ENCODE assay signal across 1 cellular context in the genomic region with DNA sequence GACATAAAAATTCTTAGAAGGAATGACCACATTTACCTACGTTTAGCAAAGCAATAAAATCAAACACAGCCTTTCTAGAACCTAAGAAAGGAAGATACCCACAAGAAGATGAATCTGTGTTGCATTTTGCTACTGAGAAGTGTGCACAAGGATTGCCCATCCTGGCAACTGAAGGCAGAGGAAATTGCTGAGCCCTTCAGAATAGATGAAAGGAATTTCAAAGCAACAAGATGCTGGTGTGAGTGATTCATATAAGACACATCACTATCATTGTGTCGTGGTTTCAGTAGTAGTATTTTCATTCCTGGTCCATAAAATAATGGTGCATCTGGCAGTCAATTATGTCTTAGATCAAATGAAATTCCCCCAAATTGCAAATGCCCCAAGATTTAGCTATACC.
TF ChIP-seq lines count a peak whose summit lies in the region.

No MANE protein-coding gene starts in this region.

TF ChIP-seq in WTC11, 78 proteins besides CTCF, POLR2A, EP300 and RAD21 (continued from another document):
- TF ChIP-seq, protein P1, sequence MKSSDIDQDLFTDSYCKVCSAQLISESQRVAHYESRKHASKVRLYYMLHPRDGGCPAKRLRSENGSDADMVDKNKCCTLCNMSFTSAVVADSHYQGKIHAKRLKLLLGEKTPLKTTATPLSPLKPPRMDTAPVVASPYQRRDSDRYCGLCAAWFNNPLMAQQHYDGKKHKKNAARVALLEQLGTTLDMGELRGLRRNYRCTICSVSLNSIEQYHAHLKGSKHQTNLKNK (CRISPR knock-in tag; IDR thresholded peaks at IDR 0.05) = no peak
- TF ChIP-seq, protein P2, sequence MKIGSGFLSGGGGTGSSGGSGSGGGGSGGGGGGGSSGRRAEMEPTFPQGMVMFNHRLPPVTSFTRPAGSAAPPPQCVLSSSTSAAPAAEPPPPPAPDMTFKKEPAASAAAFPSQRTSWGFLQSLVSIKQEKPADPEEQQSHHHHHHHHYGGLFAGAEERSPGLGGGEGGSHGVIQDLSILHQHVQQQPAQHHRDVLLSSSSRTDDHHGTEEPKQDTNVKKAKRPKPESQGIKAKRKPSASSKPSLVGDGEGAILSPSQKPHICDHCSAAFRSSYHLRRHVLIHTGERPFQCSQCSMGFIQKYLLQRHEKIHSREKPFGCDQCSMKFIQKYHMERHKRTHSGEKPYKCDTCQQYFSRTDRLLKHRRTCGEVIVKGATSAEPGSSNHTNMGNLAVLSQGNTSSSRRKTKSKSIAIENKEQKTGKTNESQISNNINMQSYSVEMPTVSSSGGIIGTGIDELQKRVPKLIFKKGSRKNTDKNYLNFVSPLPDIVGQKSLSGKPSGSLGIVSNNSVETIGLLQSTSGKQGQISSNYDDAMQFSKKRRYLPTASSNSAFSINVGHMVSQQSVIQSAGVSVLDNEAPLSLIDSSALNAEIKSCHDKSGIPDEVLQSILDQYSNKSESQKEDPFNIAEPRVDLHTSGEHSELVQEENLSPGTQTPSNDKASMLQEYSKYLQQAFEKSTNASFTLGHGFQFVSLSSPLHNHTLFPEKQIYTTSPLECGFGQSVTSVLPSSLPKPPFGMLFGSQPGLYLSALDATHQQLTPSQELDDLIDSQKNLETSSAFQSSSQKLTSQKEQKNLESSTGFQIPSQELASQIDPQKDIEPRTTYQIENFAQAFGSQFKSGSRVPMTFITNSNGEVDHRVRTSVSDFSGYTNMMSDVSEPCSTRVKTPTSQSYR (CRISPR knock-in tag; IDR thresholded peaks at IDR 0.05) = no peak
- TF ChIP-seq OVOL2 (CRISPR knock-in tag; IDR thresholded peaks at IDR 0.05; ENCODE audit: borderline replicate concordance) (no peak), TP53 (CRISPR knock-in tag; IDR thresholded peaks at IDR 0.05) (no peak), PRRX2 (CRISPR knock-in tag; IDR thresholded peaks at IDR 0.05) (no peak), ZNF396 (CRISPR knock-in tag; IDR thresholded peaks at IDR 0.05; ENCODE audit: borderline replicate concordance) (no peak), NR3C1 (CRISPR knock-in tag; conservative IDR thresholded peaks at IDR 0.05; ENCODE audit: low read depth) (no peak), MXD4 (CRISPR knock-in tag; IDR thresholded peaks at IDR 0.05; ENCODE audit: borderline replicate concordance) (no peak), ZNF416 (CRISPR knock-in tag; IDR thresholded peaks at IDR 0.05) (no peak), NFE2L1 (CRISPR knock-in tag; IDR thresholded peaks at IDR 0.05) (no peak), ZNF671 (CRISPR knock-in tag; IDR thresholded peaks at IDR 0.05) (no peak), KAT7 (CRISPR knock-in tag; IDR thresholded peaks at IDR 0.05; ENCODE audit: borderline replicate concordance) (no peak)
- TF ChIP-seq, protein P3, sequence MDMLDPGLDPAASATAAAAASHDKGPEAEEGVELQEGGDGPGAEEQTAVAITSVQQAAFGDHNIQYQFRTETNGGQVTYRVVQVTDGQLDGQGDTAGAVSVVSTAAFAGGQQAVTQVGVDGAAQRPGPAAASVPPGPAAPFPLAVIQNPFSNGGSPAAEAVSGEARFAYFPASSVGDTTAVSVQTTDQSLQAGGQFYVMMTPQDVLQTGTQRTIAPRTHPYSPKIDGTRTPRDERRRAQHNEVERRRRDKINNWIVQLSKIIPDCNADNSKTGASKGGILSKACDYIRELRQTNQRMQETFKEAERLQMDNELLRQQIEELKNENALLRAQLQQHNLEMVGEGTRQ (CRISPR knock-in tag; IDR thresholded peaks at IDR 0.05) = no peak
- TF ChIP-seq, protein P4, sequence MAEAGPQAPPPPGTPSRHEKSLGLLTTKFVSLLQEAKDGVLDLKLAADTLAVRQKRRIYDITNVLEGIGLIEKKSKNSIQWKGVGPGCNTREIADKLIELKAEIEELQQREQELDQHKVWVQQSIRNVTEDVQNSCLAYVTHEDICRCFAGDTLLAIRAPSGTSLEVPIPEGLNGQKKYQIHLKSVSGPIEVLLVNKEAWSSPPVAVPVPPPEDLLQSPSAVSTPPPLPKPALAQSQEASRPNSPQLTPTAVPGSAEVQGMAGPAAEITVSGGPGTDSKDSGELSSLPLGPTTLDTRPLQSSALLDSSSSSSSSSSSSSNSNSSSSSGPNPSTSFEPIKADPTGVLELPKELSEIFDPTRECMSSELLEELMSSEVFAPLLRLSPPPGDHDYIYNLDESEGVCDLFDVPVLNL (CRISPR knock-in tag; IDR thresholded peaks at IDR 0.05; ENCODE audit: borderline replicate concordance, low read depth) = no peak
- TF ChIP-seq, protein P5, sequence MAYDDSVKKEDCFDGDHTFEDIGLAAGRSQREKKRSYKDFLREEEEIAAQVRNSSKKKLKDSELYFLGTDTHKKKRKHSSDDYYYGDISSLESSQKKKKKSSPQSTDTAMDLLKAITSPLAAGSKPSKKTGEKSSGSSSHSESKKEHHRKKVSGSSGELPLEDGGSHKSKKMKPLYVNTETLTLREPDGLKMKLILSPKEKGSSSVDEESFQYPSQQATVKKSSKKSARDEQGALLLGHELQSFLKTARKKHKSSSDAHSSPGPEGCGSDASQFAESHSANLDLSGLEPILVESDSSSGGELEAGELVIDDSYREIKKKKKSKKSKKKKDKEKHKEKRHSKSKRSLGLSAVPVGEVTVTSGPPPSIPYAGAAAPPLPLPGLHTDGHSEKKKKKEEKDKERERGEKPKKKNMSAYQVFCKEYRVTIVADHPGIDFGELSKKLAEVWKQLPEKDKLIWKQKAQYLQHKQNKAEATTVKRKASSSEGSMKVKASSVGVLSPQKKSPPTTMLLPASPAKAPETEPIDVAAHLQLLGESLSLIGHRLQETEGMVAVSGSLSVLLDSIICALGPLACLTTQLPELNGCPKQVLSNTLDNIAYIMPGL (CRISPR knock-in tag; IDR thresholded peaks at IDR 0.05) = no peak
